ENCODE assay signal across 15 cellular contexts in the genomic region with DNA sequence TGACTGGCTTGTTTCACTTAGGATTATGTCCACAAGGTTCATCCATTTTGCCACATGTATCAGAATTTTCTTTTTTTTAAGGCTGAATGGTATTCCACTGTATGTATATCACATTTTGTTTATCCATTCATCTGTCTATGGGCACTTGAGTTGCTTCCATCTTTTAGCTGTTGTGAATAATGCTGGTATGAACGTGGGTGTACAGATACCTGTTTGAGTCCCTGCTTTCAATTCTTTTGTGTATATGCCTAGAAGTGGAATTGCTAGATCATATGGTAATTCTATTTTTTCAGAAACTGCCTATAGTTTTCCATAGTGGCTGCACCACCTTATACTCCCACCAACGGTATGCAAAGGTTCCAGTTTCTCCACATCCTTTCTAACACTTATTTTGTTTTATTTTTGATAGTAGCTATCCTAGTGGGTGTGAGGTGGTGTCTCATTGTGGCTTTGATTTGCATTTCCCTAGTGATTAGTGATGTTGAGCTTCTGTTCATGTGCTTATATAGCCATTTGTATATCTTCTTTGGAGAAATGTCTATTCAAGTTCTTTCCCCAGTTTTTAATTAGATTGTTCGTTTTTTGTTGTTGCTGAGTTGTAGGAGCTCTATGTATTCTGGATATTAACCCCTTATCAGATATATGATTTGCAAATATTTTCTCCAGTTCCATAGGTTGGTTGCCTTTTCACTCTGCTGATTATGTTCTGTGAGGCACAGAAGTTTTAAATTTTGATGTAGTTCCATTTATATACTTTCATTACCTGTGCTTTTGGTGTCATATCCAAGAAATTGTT. TPM values are rescaled to one million over a fixed set of nuclear protein-coding genes. Genes with fewer than 3 reads are reported as not detected.
DNase-seq lines count a peak whose midpoint lies in the region; ATAC-seq, FAIRE-seq and TF ChIP-seq lines count a peak whose summit lies in the region.
"Had no signal": no experiment of that assay in that cellular context is flagged by ENCODE, and none has a peak within 500 bp of the region (broad histone marks: within the 10 kb centered on the region; RNA-seq: fewer than 3 reads in every experiment).

No MANE protein-coding gene starts in this region.

- POLR2A ChIA-PET in CD8-positive, alpha-beta T cell (lab: Charles Lee): interaction anchor here (0.7 to 1.1 kb wide), 2 partner anchors 17 to 69 kb away, joined by 3 read pairs; no protein-coding TSS in a partner anchor

- H3K27ac ChIP-seq in CD8-positive, alpha-beta T cell (ENCODE audit: low read depth, low read length): no peak overlapping the region
- no peak overlapping the region for H3K27ac ChIP-seq in dorsolateral prefrontal cortex
- no peak overlapping the region for H3K27ac ChIP-seq in smooth muscle cell (ENCODE audit: low read depth)
- H3K27ac ChIP-seq: thoracic aorta had no signal

- no peaks in the 10 kb centered on the region for H3K27me3 ChIP-seq in CD8-positive, alpha-beta T cell (ENCODE audit: insufficient read depth, low read length)
- H3K27me3 ChIP-seq in dorsolateral prefrontal cortex: no peaks in the 10 kb centered on the region
- H3K27me3 ChIP-seq in smooth muscle cell (ENCODE audit: low read depth): no peaks in the 10 kb centered on the region

- H3K36me3 Mint-ChIP-seq in CD8-positive, alpha-beta T cell: peaks cover 18% of the 10 kb centered on the region
- peaks cover 2% of the 10 kb centered on the region for H3K36me3 Mint-ChIP-seq in T-helper 17 cell (ENCODE audit: low read depth)
- peaks cover 4% of the 10 kb centered on the region for H3K36me3 Mint-ChIP-seq in mesothelial cell of epicardium

- DNase-seq in CD8-positive, alpha-beta T cell: no peak
- DNase-seq in GM19239 (ENCODE audit: insufficient read length, low spot score) (no peak), T-helper 17 cell (no peak), mesothelial cell of epicardium (ENCODE audit: low spot score in 2 of 2, unreplicated experiment in 2 of 2) (no peak), mucosa of descending colon (no peak), dorsolateral prefrontal cortex (no peak), smooth muscle cell (lab: John Stamatoyannopoulos, UW; ENCODE audit: unreplicated experiment) (no peak)
- DNase-seq in activated CD8-positive, alpha-beta memory T cell treated with anti-CD3 and anti-CD28 coated beads for 24 hours: no peak
- DNase-seq: Caco-2, left colon, NCI-H1105, RPMI8226 had no signal

- H3K27me3 Mint-ChIP-seq in CD8-positive, alpha-beta T cell (ENCODE audit: low read depth): no peaks in the 10 kb centered on the region
- no peaks in the 10 kb centered on the region for H3K27me3 Mint-ChIP-seq in T-helper 17 cell
- H3K27me3 Mint-ChIP-seq in mesothelial cell of epicardium (ENCODE audit: low read depth): no peaks in the 10 kb centered on the region

- peaks cover 85% of the 10 kb centered on the region for H3K4me1 Mint-ChIP-seq in CD8-positive, alpha-beta T cell (ENCODE audit: low read depth)
- H3K4me1 Mint-ChIP-seq in T-helper 17 cell: peaks cover 63% of the 10 kb centered on the region
- H3K4me1 Mint-ChIP-seq in mesothelial cell of epicardium: peaks cover 19% of the 10 kb centered on the region

- H3K36me3 ChIP-seq in CD8-positive, alpha-beta T cell (ENCODE audit: insufficient read depth, low read length): no peaks in the 10 kb centered on the region
- H3K36me3 ChIP-seq in mucosa of descending colon (ENCODE audit: low read depth) (no peaks in the 10 kb centered on the region), smooth muscle cell (ENCODE audit: low read depth) (no peaks in the 10 kb centered on the region)
- H3K36me3 ChIP-seq: thoracic aorta had no signal

- H4K20me1 ChIP-seq in smooth muscle cell (ENCODE audit: low read depth): peaks cover 31% of the 10 kb centered on the region

- peak; percentile 71 for FAIRE-seq in GM19239 (lab: Jason Lieb, UNC)
- FAIRE-seq: bronchial epithelial cell, H1 had no signal

- peaks cover 39% of the 10 kb centered on the region for H3K4me1 ChIP-seq in CD8-positive, alpha-beta T cell (ENCODE audit: insufficient read depth, low read length)
- H3K4me1 ChIP-seq in mucosa of descending colon (ENCODE audit: low read depth) (peaks cover 11% of the 10 kb centered on the region), smooth muscle cell (ENCODE audit: low read depth) (peaks cover 3% of the 10 kb centered on the region)

- no peak overlapping the region for H2AFZ ChIP-seq in smooth muscle cell (ENCODE audit: low read depth)

- no peak overlapping the region for H3K4me3 ChIP-seq in CD8-positive, alpha-beta T cell (ENCODE audit: low read depth, low read length)
- H3K4me3 ChIP-seq in mucosa of descending colon (no peak overlapping the region), dorsolateral prefrontal cortex (no peak overlapping the region), smooth muscle cell (no peak overlapping the region)
- H3K4me3 ChIP-seq: thoracic aorta had no signal

- peak; percentile 31 for ATAC-seq in CD8-positive, alpha-beta T cell
- ATAC-seq in T-helper 17 cell (no peak), mucosa of descending colon (no peak)
- ATAC-seq: left colon had no signal

- H3K4me3 Mint-ChIP-seq in CD8-positive, alpha-beta T cell: no peak overlapping the region
- H3K4me3 Mint-ChIP-seq in T-helper 17 cell: peak overlapping the region; percentile 39
- H3K4me3 Mint-ChIP-seq in mesothelial cell of epicardium: no peak overlapping the region

- CTCF ChIA-PET in CD8-positive, alpha-beta T cell (lab: Charles Lee): interaction anchor here (1.4 kb wide), 1 partner anchor 90 kb away, joined by 5 read pairs; no protein-coding TSS in a partner anchor

- no peaks in the 10 kb centered on the region for H3K79me2 ChIP-seq in smooth muscle cell (ENCODE audit: low read depth)

- H3K9me3 Mint-ChIP-seq in CD8-positive, alpha-beta T cell: no peaks in the 10 kb centered on the region
- peaks cover 9% of the 10 kb centered on the region for H3K9me3 Mint-ChIP-seq in mesothelial cell of epicardium

- intact Hi-C loops in CD8-positive, alpha-beta T cell (cut with DNase I, micrococcal nuclease): loop anchor here in 1 of 2 experiments (2.0 to 10.0 kb wide), 3 partner anchors 14 to 60 kb away; no protein-coding TSS in a partner anchor
- intact Hi-C loops in mucosa of descending colon (cut with DNase I, micrococcal nuclease): no loop called here
- intact Hi-C loops in dorsolateral prefrontal cortex (cut with DNase I): loop anchor here in 1 of 2 donors (10.0 kb wide), 1 partner anchor 50 kb away; no protein-coding TSS in a partner anchor

- H3K9ac ChIP-seq in smooth muscle cell (ENCODE audit: low read depth): no peak overlapping the region

- H3F3A ChIP-seq in smooth muscle cell (ENCODE audit: low read depth): peaks cover 7% of the 10 kb centered on the region

- H3K9me3 ChIP-seq in CD8-positive, alpha-beta T cell (ENCODE audit: low read length): no peaks in the 10 kb centered on the region
- H3K9me3 ChIP-seq in T-helper 17 cell (ENCODE audit: control insufficient read depth, low read length, poor library complexity, severe bottlenecking) (no peaks in the 10 kb centered on the region), mucosa of descending colon (no peaks in the 10 kb centered on the region), smooth muscle cell (replicated peaks; ENCODE audit: low read depth) (no peaks in the 10 kb centered on the region)
- H3K9me3 ChIP-seq: Caco-2, thoracic aorta had no signal

- H3K4me2 ChIP-seq in smooth muscle cell: no peak overlapping the region

- H3K27ac Mint-ChIP-seq in CD8-positive, alpha-beta T cell: peak overlapping the region; percentile 37
- H3K27ac Mint-ChIP-seq in T-helper 17 cell (peak overlapping the region; percentile 85), mesothelial cell of epicardium (peak overlapping the region; percentile 78)

- no peak for TF ChIP-seq CTCF in CD8-positive, alpha-beta T cell (IDR thresholded peaks at IDR 0.05)
- TF ChIP-seq CTCF in mesothelial cell of epicardium (IDR thresholded peaks at IDR 0.05; ENCODE audit: unreplicated experiment): no peak
- TF ChIP-seq CTCF in mucosa of descending colon (IDR thresholded peaks at IDR 0.05): no peak
- TF ChIP-seq CTCF in dorsolateral prefrontal cortex (IDR thresholded peaks at IDR 0.05 in 54 of 56, conservative IDR thresholded peaks at IDR 0.05 in 2 of 56; ENCODE audit: low read depth in 1 of 56, partially characterized antibody in 56 of 56): no peak
- no peak for TF ChIP-seq CTCF in smooth muscle cell (IDR thresholded peaks at IDR 0.05; ENCODE audit: borderline replicate concordance, insufficient read depth, poor library complexity, severe bottlenecking)

- WGBS in smooth muscle cell (ENCODE audit: low lambda C conversion rate): 85% methylated on average over 3 of the region's 3 CpGs

RNA-seq across cellular contexts. Expression of a gene that starts 40.7 kb away (rescaled TPM):
- total RNA-seq in CD8-positive, alpha-beta T cell: 10 to 100 TPM; 84.7 to 85.7 TPM
- total RNA-seq in T-helper 17 cell (100 to 1,000 TPM; 187 to 226 TPM), mesothelial cell of epicardium (22.9 to 26.6 TPM (median 24.7 TPM) in 3 replicates), mucosa of descending colon (10 to 100 TPM in 2 of 3 donors, 1 to 10 TPM in 1; 8.1 to 14.6 (median 13.2) TPM), dorsolateral prefrontal cortex (10 to 100 TPM; 15.1 to 55.8 (median 34.2) TPM), smooth muscle cell (10.4 TPM in 2 replicates)
- 3.1 and 4.6 TPM in 2 replicates for polyA plus RNA-seq in smooth muscle cell
